8 cellular contexts compared by ENCODE assay signal in the genomic region with DNA sequence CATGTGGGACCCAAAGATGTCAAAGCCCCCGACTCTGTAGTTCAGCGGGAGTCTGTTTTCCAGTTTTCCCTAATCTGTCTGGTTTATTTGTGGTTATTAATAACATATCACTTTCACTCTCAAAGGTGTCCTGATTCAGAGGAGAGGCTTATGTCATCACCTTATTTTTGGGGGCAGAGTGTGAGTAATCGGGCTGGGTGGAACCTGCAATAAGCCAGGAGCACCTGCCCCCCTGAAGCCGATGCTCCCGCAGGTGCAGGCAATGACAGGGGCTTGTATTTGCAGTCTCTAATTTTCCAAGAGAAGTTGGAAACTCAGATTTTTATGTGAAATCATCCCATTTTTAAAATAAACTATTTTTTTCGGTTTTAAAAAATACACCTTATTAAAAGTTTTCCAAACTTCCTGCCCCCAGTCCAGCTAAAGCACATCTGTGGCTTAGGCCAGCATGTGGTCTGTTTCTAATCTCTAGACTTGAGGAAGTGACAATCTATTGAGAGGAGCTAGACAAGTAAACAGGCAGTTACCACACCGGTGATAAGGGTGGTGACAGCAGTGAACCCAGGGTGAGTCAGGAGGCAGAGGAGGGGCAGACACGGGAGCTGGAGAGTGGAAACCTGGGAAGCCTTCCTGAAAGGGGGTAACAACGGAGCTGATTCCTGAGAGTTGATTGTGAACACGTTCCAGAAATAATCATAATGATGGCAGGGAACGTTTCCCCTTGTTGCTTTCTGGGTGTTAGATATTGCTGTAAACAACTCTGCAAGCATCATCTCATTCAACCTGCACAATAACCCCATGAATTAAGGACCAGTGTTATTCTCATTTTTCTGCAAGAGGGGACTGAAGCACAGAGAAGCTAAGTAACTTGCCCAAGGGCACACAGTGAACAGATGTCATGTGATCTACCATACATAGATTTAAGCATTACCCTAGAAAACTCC. TPM values are rescaled to one million over a fixed set of nuclear protein-coding genes. Genes with fewer than 3 reads are reported as not detected.
DNase-seq lines count a peak whose midpoint lies in the region; ATAC-seq and TF ChIP-seq lines count a peak whose summit lies in the region.

No MANE protein-coding gene starts in this region.

- H4K20me1 ChIP-seq in SK-N-SH (ENCODE audit: insufficient read depth): no peaks in the 10 kb centered on the region

- H3K36me3 ChIP-seq in SK-N-SH (replicated peaks in 1 of 2; ENCODE audit: control insufficient read depth in 1 of 2, insufficient read depth in 2 of 2, low read length in 1 of 2): no peaks in the 10 kb centered on the region
- H3K36me3 ChIP-seq in parathyroid adenoma (ENCODE audit: control insufficient read depth, insufficient read depth, low read length): no peaks in the 10 kb centered on the region

- DNase-seq in Ammon's horn (ENCODE audit: low spot score) (peak; percentile 31), SK-N-SH (no peak), endothelial cell (ENCODE audit: low spot score) (no peak), NCI-H345 treated with DMSO at 0.1 percent for 48 hours (lab: John Stamatoyannopoulos, UW; ENCODE audit: unreplicated experiment) (no peak), SK-N-DZ (ENCODE audit: low spot score) (no peak)

- no peak for TF ChIP-seq CTCF in SK-N-SH (IDR thresholded peaks at IDR 0.05)
- TF ChIP-seq CTCF in endothelial cell (IDR thresholded peaks at IDR 0.05; ENCODE audit: unreplicated experiment): no peak
- no peak for TF ChIP-seq CTCF in parathyroid adenoma (IDR thresholded peaks at IDR 0.05)

- H3K4me1 ChIP-seq in SK-N-SH (ENCODE audit: control insufficient read depth in 1 of 2, insufficient read depth in 2 of 2, low read depth in 1 of 2, low read length in 1 of 2) (peaks cover 1 to 13% of the 10 kb centered on the region in 2 experiments; a peak in 1 of 4 replicates), parathyroid adenoma (peaks cover 4% of the 10 kb centered on the region)

- H3K27ac Mint-ChIP-seq in endothelial cell (ENCODE audit: unreplicated experiment): peak overlapping the region; percentile 5

- TF ChIP-seq EP300 in SK-N-SH (IDR thresholded peaks at IDR 0.05; ENCODE audit: borderline replicate concordance in 1 of 2, low read depth in 1 of 2, low read length in 1 of 2): no peak

- H3K27me3 Mint-ChIP-seq in endothelial cell (ENCODE audit: unreplicated experiment): peaks cover 12% of the 10 kb centered on the region

- peaks cover 42% of the 10 kb centered on the region for H3K4me1 Mint-ChIP-seq in endothelial cell (ENCODE audit: unreplicated experiment)

- no peaks in the 10 kb centered on the region for H3K9me3 Mint-ChIP-seq in endothelial cell (ENCODE audit: unreplicated experiment)

- H3F3A ChIP-seq in SK-N-SH (replicated peaks; ENCODE audit: insufficient read depth): peaks cover 6% of the 10 kb centered on the region

- H3K36me3 Mint-ChIP-seq in endothelial cell (ENCODE audit: low read depth, unreplicated experiment): no peaks in the 10 kb centered on the region

- POLR2A ChIA-PET in SK-N-SH (lab: Yijun Ruan, JAX): no interaction called here

- ATAC-seq in GM19043 (IDR thresholded peaks at IDR 0.05; ENCODE audit: low read depth, unreplicated experiment) (peak; percentile 60), HG03159 (IDR thresholded peaks at IDR 0.05; ENCODE audit: unreplicated experiment) (peak; percentile 58)

- H3K9me2 ChIP-seq in SK-N-SH: no peaks in the 10 kb centered on the region

- 57% methylated on average over 11 of the region's 11 CpGs for whole genome bisulfite sequencing in SK-N-SH (ENCODE audit: low lambda C conversion rate)

- H3K4me3 ChIP-seq in SK-N-SH (ENCODE audit: low read depth in 2 of 2, low read length in 1 of 2): no peak overlapping the region
- H3K4me3 ChIP-seq in parathyroid adenoma (ENCODE audit: low read depth, low read length): no peak overlapping the region

- H3K4me2 ChIP-seq in SK-N-SH (no peak overlapping the region), parathyroid adenoma (ENCODE audit: low read length) (no peak overlapping the region)

- H3K9me3 ChIP-seq in SK-N-SH (no peaks in the 10 kb centered on the region), parathyroid adenoma (ENCODE audit: control insufficient read depth, low read length) (no peaks in the 10 kb centered on the region)

- H3K4me3 Mint-ChIP-seq in endothelial cell (ENCODE audit: unreplicated experiment): no peak overlapping the region

- no peak for TF ChIP-seq RAD21 in SK-N-SH (IDR thresholded peaks at IDR 0.05; ENCODE audit: low read length)

- H3K79me2 ChIP-seq in SK-N-SH (ENCODE audit: insufficient read depth) (no peaks in the 10 kb centered on the region), parathyroid adenoma (no peaks in the 10 kb centered on the region)

- H3K9ac ChIP-seq in SK-N-SH (no peak overlapping the region), parathyroid adenoma (no peak overlapping the region)

- H3K27ac ChIP-seq in SK-N-SH (ENCODE audit: low read depth in 2 of 2, low read length in 1 of 2) (no peak overlapping the region), parathyroid adenoma (no peak overlapping the region)

- H3K27me3 ChIP-seq in SK-N-SH (ENCODE audit: insufficient read depth) (no peaks in the 10 kb centered on the region), parathyroid adenoma (ENCODE audit: control insufficient read depth, insufficient read depth, low read length) (no peaks in the 10 kb centered on the region)

- no peak overlapping the region for H2AFZ ChIP-seq in SK-N-SH (ENCODE audit: low read depth)
- peak overlapping the region; percentile 24 for H2AFZ ChIP-seq in parathyroid adenoma

- CTCF ChIA-PET in SK-N-SH (lab: Yijun Ruan, JAX): interaction anchor here (0.7 to 2.8 kb wide), 6 partner anchors 10 to 305 kb away, joined by 3 to 12 read pairs (median 4); a partner anchor contains a TSS

TF ChIP-seq in SK-N-SH, 30 proteins besides CTCF, POLR2A, EP300 and RAD21 (continues in another document):
- TF ChIP-seq MXI1 (IDR thresholded peaks at IDR 0.05; ENCODE audit: low read depth, low read length) (no peak), RCOR1 (IDR thresholded peaks at IDR 0.05; ENCODE audit: low read length) (no peak), JUND (IDR thresholded peaks at IDR 0.05) (no peak), TAF1 (IDR thresholded peaks at IDR 0.05; ENCODE audit: borderline replicate concordance, low read depth, low read length) (no peak), POLR2AphosphoS5 (IDR thresholded peaks at IDR 0.05; ENCODE audit: low read depth, low read length) (no peak), GABPA (IDR thresholded peaks at IDR 0.05; ENCODE audit: low read depth) (no peak), NRF1 (IDR thresholded peaks at IDR 0.05; ENCODE audit: low read depth, low read length) (no peak), YY1 (IDR thresholded peaks at IDR 0.05; ENCODE audit: low read depth) (no peak)
- TF ChIP-seq, protein P1, sequence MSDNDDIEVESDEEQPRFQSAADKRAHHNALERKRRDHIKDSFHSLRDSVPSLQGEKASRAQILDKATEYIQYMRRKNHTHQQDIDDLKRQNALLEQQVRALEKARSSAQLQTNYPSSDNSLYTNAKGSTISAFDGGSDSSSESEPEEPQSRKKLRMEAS (IDR thresholded peaks at IDR 0.05; ENCODE audit: low read depth): no peak
- TF ChIP-seq, protein P2, sequence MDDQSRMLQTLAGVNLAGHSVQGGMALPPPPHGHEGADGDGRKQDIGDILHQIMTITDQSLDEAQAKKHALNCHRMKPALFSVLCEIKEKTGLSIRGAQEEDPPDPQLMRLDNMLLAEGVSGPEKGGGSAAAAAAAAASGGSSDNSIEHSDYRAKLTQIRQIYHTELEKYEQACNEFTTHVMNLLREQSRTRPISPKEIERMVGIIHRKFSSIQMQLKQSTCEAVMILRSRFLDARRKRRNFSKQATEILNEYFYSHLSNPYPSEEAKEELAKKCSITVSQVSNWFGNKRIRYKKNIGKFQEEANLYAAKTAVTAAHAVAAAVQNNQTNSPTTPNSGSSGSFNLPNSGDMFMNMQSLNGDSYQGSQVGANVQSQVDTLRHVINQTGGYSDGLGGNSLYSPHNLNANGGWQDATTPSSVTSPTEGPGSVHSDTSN (IDR thresholded peaks at IDR 0.05): peak; percentile 47
- TF ChIP-seq, protein P3, sequence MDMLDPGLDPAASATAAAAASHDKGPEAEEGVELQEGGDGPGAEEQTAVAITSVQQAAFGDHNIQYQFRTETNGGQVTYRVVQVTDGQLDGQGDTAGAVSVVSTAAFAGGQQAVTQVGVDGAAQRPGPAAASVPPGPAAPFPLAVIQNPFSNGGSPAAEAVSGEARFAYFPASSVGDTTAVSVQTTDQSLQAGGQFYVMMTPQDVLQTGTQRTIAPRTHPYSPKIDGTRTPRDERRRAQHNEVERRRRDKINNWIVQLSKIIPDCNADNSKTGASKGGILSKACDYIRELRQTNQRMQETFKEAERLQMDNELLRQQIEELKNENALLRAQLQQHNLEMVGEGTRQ (IDR thresholded peaks at IDR 0.05; ENCODE audit: borderline replicate concordance, low read depth, low read length): no peak
- TF ChIP-seq, protein P4, sequence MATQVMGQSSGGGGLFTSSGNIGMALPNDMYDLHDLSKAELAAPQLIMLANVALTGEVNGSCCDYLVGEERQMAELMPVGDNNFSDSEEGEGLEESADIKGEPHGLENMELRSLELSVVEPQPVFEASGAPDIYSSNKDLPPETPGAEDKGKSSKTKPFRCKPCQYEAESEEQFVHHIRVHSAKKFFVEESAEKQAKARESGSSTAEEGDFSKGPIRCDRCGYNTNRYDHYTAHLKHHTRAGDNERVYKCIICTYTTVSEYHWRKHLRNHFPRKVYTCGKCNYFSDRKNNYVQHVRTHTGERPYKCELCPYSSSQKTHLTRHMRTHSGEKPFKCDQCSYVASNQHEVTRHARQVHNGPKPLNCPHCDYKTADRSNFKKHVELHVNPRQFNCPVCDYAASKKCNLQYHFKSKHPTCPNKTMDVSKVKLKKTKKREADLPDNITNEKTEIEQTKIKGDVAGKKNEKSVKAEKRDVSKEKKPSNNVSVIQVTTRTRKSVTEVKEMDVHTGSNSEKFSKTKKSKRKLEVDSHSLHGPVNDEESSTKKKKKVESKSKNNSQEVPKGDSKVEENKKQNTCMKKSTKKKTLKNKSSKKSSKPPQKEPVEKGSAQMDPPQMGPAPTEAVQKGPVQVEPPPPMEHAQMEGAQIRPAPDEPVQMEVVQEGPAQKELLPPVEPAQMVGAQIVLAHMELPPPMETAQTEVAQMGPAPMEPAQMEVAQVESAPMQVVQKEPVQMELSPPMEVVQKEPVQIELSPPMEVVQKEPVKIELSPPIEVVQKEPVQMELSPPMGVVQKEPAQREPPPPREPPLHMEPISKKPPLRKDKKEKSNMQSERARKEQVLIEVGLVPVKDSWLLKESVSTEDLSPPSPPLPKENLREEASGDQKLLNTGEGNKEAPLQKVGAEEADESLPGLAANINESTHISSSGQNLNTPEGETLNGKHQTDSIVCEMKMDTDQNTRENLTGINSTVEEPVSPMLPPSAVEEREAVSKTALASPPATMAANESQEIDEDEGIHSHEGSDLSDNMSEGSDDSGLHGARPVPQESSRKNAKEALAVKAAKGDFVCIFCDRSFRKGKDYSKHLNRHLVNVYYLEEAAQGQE (IDR thresholded peaks at IDR 0.05; ENCODE audit: low read depth, low read length): no peak

RNA-seq across cellular contexts. Expression of a gene that starts 37.3 kb away (rescaled TPM):
- polyA plus RNA-seq in SK-N-SH (2012; rRNA removed): 47.2 and 62.2 TPM in 2 replicates
- 23.2 and 33.0 TPM in 2 replicates for polyA plus RNA-seq in SK-N-SH (2012; cell fraction: cytosol; rRNA removed)
- 211 and 257 TPM in 2 replicates for polyA plus RNA-seq in SK-N-SH (2012; cell fraction: nucleus; rRNA removed)
- total RNA-seq in endothelial cell (ENCODE audit: unreplicated experiment): 15.2 TPM
- polyA plus RNA-seq in SK-N-DZ (2014; cell fraction: cytosol; rRNA removed): 0.03 and 0.09 TPM in 2 replicates
- not detected in 2 replicates for polyA plus RNA-seq in SK-N-DZ (2014; cell fraction: nucleus; rRNA removed)
